In the genomic region with DNA sequence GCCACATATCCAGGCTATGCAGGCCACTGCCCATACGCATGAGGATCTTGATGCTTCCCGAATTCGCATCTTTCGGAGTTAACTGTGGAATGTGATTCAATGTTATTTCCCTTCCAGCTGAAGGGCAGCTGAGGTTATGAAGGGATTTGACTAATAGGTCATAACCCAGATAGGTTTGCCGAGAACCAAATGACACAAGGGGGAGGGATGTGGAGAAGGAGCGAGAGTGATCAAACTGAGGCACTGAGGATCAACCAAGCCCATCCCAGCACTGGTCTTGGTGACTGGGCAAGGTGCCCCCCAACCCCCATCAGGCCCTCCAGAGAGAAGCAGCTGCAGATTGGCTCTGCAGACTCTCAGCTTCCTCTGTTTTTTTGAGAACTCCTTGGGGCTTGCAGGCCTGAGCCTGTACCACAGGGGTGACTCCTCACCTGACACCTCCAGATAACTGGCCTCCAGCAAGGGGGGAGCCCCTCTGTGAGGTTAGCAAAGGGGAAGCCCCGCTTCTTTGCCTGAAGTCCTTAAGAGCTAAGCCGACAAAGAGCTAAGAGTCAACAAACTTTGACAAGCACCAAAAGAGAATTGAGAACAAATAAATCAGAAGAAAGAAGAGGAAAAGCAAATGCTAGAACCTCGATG, we compare ENCODE assay signal across 1 cellular context.
TF ChIP-seq lines count a peak whose summit lies in the region.

No MANE protein-coding gene starts in this region.

TF ChIP-seq in GM23338, 12 proteins besides CTCF, POLR2A, EP300 and RAD21 (continued from another document):
- TF ChIP-seq ZNF462 (CRISPR knock-in tag; IDR thresholded peaks at IDR 0.05), result no peak
TF ChIP-seq in GM23338: peak in this region for 0.
